ENCODE assay signal across 17 cellular contexts in the genomic region with DNA sequence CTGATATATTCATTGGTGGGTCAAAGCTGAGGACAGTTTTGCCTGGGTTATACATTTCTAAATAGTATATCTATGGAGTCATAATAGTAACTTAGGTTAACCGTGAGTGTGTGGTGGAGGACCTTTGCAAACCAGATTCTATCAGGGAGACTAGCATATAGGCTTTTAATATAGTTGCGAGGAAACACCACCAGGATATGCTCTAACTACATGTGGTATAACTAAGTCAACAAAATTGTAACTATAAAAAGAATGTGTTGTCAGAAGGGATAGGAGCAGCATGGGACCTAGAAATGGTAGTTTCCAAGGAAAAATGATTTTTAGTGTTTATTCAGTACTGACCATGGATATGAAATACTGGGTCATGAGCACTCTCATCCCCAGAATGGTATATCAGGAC.
"Had no signal": no experiment of that assay in that cellular context is flagged by ENCODE, and none has a peak within 500 bp of the region (broad histone marks: within the 10 kb centered on the region; RNA-seq: fewer than 3 reads in every experiment).

No MANE protein-coding gene starts in this region.

- DNase-seq: activated CD4-positive, alpha-beta memory T cell treated with anti-CD3 and anti-CD28 coated beads for 36 hours; activated CD4-positive, alpha-beta T cell treated with anti-CD3 and anti-CD28 coated beads for 36 hours; activated effector memory CD4-positive, alpha-beta T cell treated with Interleukin-2 at 50 U/mL for 16 hours; activated naive CD4-positive, alpha-beta T cell treated with anti-CD3 and anti-CD28 coated beads, Interleukin-2, amount 50 U/mL, for 16 hours; activated T-cell treated with anti-CD3 and anti-CD28 coated beads, Interleukin-2, amount 50 U/mL, for 24 hours; heart right ventricle; left colon; lower lobe of right lung; nephron progenitor cell; spleen; stimulated activated naive CD8-positive, alpha-beta T cell treated with anti-CD3 and anti-CD28 coated beads, Interleukin-15, amount 100 ng/mL, for 72 hours; T-helper 17 cell; upper lobe of left lung had no signal

- H3K9me3 ChIP-seq: esophagus muscularis mucosa, gastroesophageal sphincter, heart right ventricle, lower lobe of right lung, spleen, upper lobe of left lung had no signal

- H3K27me3 ChIP-seq: cardiac muscle cell, esophagus muscularis mucosa, gastroesophageal sphincter, heart right ventricle, spleen, upper lobe of left lung had no signal

- H3K36me3 ChIP-seq: cardiac muscle cell, esophagus muscularis mucosa, gastroesophageal sphincter, heart right ventricle, lower lobe of right lung, spleen, upper lobe of left lung had no signal

- H3K4me1 ChIP-seq: gastroesophageal sphincter, heart right ventricle, lower lobe of right lung, spleen, upper lobe of left lung had no signal

- ATAC-seq: activated CD4-positive, alpha-beta T cell treated with anti-CD3 and anti-CD28 coated beads for 36 hours; gastroesophageal sphincter; heart right ventricle; left colon; lower lobe of right lung; sciatic nerve; stimulated activated naive CD8-positive, alpha-beta T cell treated with anti-CD3 and anti-CD28 coated beads, Interleukin-15, amount 100 ng/mL, for 72 hours; T-helper 17 cell had no signal

- H3K4me3 ChIP-seq: cardiac muscle cell, esophagus muscularis mucosa, gastroesophageal sphincter, heart right ventricle, lower lobe of right lung, spleen, upper lobe of left lung had no signal

- H3K27ac ChIP-seq: cardiac muscle cell, esophagus muscularis mucosa, gastroesophageal sphincter, heart right ventricle, lower lobe of right lung, spleen, upper lobe of left lung had no signal
